Comparison of ENCODE assay signal across 8 cellular contexts in genomic region chr3:179562467-179563297, GRCh38. TPM values are rescaled to one million over a fixed set of nuclear protein-coding genes. Genes with fewer than 3 reads are reported as not detected.
A peak's percentile ranks its signal among the peaks of the same experiment; 100 is the strongest.
DNase-seq lines count a peak whose midpoint lies in the region; ATAC-seq and TF ChIP-seq lines count a peak whose summit lies in the region.

Gene ACTL6A (plus strand): TSS chr3:179562926. CDS start chr3:179563093, 167 bp downstream.

- DNase-seq in AG08396 (ENCODE audit: low spot score) (peak; percentile 99), NCI-H345 treated with DMSO at 0.1 percent for 48 hours (lab: John Stamatoyannopoulos, UW; ENCODE audit: unreplicated experiment) (peak; percentile 99), inferior parietal cortex (ENCODE audit: extremely low spot score) (peak; percentile 99), spleen (peak; percentile 99)
- peak; percentile 91 to 95 (median 94) for DNase-seq in activated CD4-positive, CD25-positive, alpha-beta regulatory T cell (lab: John Stamatoyannopoulos, UW)
- DNase-seq in central memory CD4-positive, alpha-beta T cell = peak; percentile 96

- H3K36me3 ChIP-seq in spleen = no peaks in the 10 kb centered on the region

- H3K9me3 ChIP-seq in spleen = no peaks in the 10 kb centered on the region

- peak in 1 of 11 experiments; percentile 32 for TF ChIP-seq CTCF in spleen (IDR thresholded peaks at IDR 0.05 in 8 of 11, conservative IDR thresholded peaks at IDR 0.05 in 3 of 11)

- no peaks in the 10 kb centered on the region for H3K27me3 ChIP-seq in spleen (replicated peaks in 1 of 7)

- H3K27ac ChIP-seq in spleen = peak within 1 kb of the TSS; percentile 78 to 93 (median 89)

- intact Hi-C loops in spleen (cut with DNase I; ENCODE audit: low total_unique reads) = loop anchor here (10.0 kb wide), 1 partner anchor 218 kb away; the partner anchor contains the start of gene MFN1

- 1 to 2% (median 1%) methylated on average over 43 to 65 of the region's 65 CpGs for WGBS in spleen, 5 donors

- ATAC-seq in GM19023 (IDR thresholded peaks at IDR 0.05; ENCODE audit: unreplicated experiment) (peak; percentile 97), HG03280 (IDR thresholded peaks at IDR 0.05; ENCODE audit: unreplicated experiment) (peak; percentile 97)

- peaks cover 7 to 59% (median 28%) of the 10 kb centered on the region in 6 donors for H3K4me1 ChIP-seq in spleen

- peak within 1 kb of the TSS; percentile 89 to 99 (median 94) for H3K4me3 ChIP-seq in spleen

- TF ChIP-seq POLR2A in spleen (IDR thresholded peaks at IDR 0.05) = peak in 1 of 3 donors; percentile 29

RNA-seq across cellular contexts. Expression of gene ACTL6A, which starts in this region (rescaled TPM):
- total RNA-seq in spleen = 10 to 100 TPM; 33.9 to 69.5 (median 45.5) TPM
- 10 to 100 TPM; 53.9 to 65.0 (median 54.6) TPM for polyA plus RNA-seq in spleen

Comparison
In these comparisons a context has a peak if more than half of its experiments do, and no peak if none do; other contexts are left out.
1. Peak in every context shown above with its lines: DNase-seq, ATAC-seq, H3K4me3 ChIP-seq and H3K27ac ChIP-seq.